Comparison of ENCODE assay signal across 2 cellular contexts in genomic region chr11:118838905-118839553, GRCh38.
TF ChIP-seq lines count a peak whose summit lies in the region.

No MANE protein-coding gene starts in this region.

TF ChIP-seq in HepG2, 621 proteins besides CTCF, POLR2A, EP300 and RAD21:
- TF ChIP-seq RARA (CRISPR knock-in tag; IDR thresholded peaks at IDR 0.05) = peak; percentile 52; the same call in 1 of the 2 replicates
- TF ChIP-seq, protein P1, sequence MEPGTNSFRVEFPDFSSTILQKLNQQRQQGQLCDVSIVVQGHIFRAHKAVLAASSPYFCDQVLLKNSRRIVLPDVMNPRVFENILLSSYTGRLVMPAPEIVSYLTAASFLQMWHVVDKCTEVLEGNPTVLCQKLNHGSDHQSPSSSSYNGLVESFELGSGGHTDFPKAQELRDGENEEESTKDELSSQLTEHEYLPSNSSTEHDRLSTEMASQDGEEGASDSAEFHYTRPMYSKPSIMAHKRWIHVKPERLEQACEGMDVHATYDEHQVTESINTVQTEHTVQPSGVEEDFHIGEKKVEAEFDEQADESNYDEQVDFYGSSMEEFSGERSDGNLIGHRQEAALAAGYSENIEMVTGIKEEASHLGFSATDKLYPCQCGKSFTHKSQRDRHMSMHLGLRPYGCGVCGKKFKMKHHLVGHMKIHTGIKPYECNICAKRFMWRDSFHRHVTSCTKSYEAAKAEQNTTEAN (CRISPR knock-in tag; conservative IDR thresholded peaks at IDR 0.05) = no peak
- TF ChIP-seq SSRP1 (CRISPR knock-in tag; IDR thresholded peaks at IDR 0.05) = no peak
TF ChIP-seq in HepG2: peak in this region for 1.

TF ChIP-seq in GM23338, 12 proteins besides CTCF, POLR2A, EP300 and RAD21:
- no peak for TF ChIP-seq NANOG (IDR thresholded peaks at IDR 0.05; ENCODE audit: borderline replicate concordance)
- TF ChIP-seq EZH2 (IDR thresholded peaks at IDR 0.05; ENCODE audit: low read depth, unreplicated experiment) = no peak
- TF ChIP-seq, protein P2, sequence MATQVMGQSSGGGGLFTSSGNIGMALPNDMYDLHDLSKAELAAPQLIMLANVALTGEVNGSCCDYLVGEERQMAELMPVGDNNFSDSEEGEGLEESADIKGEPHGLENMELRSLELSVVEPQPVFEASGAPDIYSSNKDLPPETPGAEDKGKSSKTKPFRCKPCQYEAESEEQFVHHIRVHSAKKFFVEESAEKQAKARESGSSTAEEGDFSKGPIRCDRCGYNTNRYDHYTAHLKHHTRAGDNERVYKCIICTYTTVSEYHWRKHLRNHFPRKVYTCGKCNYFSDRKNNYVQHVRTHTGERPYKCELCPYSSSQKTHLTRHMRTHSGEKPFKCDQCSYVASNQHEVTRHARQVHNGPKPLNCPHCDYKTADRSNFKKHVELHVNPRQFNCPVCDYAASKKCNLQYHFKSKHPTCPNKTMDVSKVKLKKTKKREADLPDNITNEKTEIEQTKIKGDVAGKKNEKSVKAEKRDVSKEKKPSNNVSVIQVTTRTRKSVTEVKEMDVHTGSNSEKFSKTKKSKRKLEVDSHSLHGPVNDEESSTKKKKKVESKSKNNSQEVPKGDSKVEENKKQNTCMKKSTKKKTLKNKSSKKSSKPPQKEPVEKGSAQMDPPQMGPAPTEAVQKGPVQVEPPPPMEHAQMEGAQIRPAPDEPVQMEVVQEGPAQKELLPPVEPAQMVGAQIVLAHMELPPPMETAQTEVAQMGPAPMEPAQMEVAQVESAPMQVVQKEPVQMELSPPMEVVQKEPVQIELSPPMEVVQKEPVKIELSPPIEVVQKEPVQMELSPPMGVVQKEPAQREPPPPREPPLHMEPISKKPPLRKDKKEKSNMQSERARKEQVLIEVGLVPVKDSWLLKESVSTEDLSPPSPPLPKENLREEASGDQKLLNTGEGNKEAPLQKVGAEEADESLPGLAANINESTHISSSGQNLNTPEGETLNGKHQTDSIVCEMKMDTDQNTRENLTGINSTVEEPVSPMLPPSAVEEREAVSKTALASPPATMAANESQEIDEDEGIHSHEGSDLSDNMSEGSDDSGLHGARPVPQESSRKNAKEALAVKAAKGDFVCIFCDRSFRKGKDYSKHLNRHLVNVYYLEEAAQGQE (IDR thresholded peaks at IDR 0.05; ENCODE audit: unreplicated experiment) = no peak
- TF ChIP-seq, protein P3, sequence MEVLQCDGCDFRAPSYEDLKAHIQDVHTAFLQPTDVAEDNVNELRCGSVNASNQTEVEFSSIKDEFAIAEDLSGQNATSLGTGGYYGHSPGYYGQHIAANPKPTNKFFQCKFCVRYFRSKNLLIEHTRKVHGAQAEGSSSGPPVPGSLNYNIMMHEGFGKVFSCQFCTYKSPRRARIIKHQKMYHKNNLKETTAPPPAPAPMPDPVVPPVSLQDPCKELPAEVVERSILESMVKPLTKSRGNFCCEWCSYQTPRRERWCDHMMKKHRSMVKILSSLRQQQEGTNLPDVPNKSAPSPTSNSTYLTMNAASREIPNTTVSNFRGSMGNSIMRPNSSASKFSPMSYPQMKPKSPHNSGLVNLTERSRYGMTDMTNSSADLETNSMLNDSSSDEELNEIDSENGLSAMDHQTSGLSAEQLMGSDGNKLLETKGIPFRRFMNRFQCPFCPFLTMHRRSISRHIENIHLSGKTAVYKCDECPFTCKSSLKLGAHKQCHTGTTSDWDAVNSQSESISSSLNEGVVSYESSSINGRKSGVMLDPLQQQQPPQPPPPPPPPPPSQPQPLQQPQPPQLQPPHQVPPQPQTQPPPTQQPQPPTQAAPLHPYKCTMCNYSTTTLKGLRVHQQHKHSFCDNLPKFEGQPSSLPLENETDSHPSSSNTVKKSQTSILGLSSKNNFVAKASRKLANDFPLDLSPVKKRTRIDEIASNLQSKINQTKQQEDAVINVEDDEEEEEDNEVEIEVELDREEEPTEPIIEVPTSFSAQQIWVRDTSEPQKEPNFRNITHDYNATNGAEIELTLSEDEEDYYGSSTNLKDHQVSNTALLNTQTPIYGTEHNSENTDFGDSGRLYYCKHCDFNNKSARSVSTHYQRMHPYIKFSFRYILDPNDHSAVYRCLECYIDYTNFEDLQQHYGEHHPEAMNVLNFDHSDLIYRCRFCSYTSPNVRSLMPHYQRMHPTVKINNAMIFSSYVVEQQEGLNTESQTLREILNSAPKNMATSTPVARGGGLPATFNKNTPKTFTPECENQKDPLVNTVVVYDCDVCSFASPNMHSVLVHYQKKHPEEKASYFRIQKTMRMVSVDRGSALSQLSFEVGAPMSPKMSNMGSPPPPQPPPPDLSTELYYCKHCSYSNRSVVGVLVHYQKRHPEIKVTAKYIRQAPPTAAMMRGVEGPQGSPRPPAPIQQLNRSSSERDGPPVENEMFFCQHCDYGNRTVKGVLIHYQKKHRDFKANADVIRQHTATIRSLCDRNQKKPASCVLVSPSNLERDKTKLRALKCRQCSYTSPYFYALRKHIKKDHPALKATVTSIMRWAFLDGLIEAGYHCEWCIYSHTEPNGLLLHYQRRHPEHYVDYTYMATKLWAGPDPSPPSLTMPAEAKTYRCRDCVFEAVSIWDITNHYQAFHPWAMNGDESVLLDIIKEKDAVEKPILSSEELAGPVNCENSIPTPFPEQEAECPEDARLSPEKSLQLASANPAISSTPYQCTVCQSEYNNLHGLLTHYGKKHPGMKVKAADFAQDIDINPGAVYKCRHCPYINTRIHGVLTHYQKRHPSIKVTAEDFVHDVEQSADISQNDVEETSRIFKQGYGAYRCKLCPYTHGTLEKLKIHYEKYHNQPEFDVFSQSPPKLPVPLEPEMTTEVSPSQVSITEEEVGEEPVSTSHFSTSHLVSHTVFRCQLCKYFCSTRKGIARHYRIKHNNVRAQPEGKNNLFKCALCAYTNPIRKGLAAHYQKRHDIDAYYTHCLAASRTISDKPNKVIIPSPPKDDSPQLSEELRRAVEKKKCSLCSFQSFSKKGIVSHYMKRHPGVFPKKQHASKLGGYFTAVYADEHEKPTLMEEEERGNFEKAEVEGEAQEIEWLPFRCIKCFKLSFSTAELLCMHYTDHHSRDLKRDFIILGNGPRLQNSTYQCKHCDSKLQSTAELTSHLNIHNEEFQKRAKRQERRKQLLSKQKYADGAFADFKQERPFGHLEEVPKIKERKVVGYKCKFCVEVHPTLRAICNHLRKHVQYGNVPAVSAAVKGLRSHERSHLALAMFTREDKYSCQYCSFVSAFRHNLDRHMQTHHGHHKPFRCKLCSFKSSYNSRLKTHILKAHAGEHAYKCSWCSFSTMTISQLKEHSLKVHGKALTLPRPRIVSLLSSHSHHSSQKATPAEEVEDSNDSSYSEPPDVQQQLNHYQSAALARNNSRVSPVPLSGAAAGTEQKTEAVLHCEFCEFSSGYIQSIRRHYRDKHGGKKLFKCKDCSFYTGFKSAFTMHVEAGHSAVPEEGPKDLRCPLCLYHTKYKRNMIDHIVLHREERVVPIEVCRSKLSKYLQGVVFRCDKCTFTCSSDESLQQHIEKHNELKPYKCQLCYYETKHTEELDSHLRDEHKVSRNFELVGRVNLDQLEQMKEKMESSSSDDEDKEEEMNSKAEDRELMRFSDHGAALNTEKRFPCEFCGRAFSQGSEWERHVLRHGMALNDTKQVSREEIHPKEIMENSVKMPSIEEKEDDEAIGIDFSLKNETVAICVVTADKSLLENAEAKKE (CRISPR knock-in tag; IDR thresholded peaks at IDR 0.05) = no peak
- TF ChIP-seq STAT1 (IDR thresholded peaks at IDR 0.05; ENCODE audit: unreplicated experiment) = no peak
- TF ChIP-seq POLR2AphosphoS5 (IDR thresholded peaks at IDR 0.05; ENCODE audit: low read depth) = no peak
- no peak for TF ChIP-seq CREB1 (CRISPR knock-in tag; IDR thresholded peaks at IDR 0.05; ENCODE audit: low read depth)
- no peak for TF ChIP-seq ZNF331 (CRISPR knock-in tag; IDR thresholded peaks at IDR 0.05; ENCODE audit: low read depth)
TF ChIP-seq in GM23338: peak in this region for 0.
